In genomic region chr11:63985812-63986155, GRCh38 we compare ENCODE assay signal across 8 cellular contexts. TPM values are rescaled to one million over a fixed set of nuclear protein-coding genes. Genes with fewer than 3 reads are reported as not detected.
DNase-seq lines count a peak whose midpoint lies in the region; ATAC-seq and TF ChIP-seq lines count a peak whose summit lies in the region.

No MANE protein-coding gene starts in this region.

- no peak overlapping the region for H2BK120ac ChIP-seq in mesenchymal stem cell (ENCODE audit: low read depth, low read length)

- ATAC-seq in GM18520 (IDR thresholded peaks at IDR 0.05; ENCODE audit: unreplicated experiment) (peak; percentile 15), HG03439 (IDR thresholded peaks at IDR 0.05; ENCODE audit: unreplicated experiment) (peak; percentile 34), activated B cell treated with CpG ODN at 0.5 μM for 24 hours (ENCODE audit: low read depth) (peak; percentile 71)
- peak; percentile 88 for ATAC-seq in central memory CD8-positive, alpha-beta T cell (replicated peaks; ENCODE audit: extremely low read depth, poor library complexity, severe bottlenecking)

- H3K27me3 Mint-ChIP-seq in activated B cell treated with CpG ODN at 0.5 μM for 24 hours: no peaks in the 10 kb centered on the region
- H3K27me3 Mint-ChIP-seq in central memory CD8-positive, alpha-beta T cell: no peaks in the 10 kb centered on the region

- H3K9ac ChIP-seq in mesenchymal stem cell (ENCODE audit: low read length): peak overlapping the region; percentile 96

- WGBS in mesenchymal stem cell: 28% methylated on average over 15 of the region's 18 CpGs

- peak overlapping the region in 1 of 2 experiments; percentile 64 for H3K18ac ChIP-seq in mesenchymal stem cell (ENCODE audit: low read depth in 1 of 2, low read length in 2 of 2)

- H2BK5ac ChIP-seq in mesenchymal stem cell (ENCODE audit: low read depth, low read length, poor library complexity, severe bottlenecking): peak overlapping the region; percentile 51

- H3K14ac ChIP-seq in mesenchymal stem cell (ENCODE audit: low read length in 2 of 2): no peak overlapping the region

- intact Hi-C loops in activated B cell treated with CpG ODN at 0.5 μM for 24 hours (cut with micrococcal nuclease): loop anchor here (1.0 to 5.0 kb wide), 4 partner anchors 11 to 257 kb away; partner anchors contain the start of genes COX8A and FKBP2

- peak overlapping the region; percentile 95 for H3K4me3 Mint-ChIP-seq in activated B cell treated with CpG ODN at 0.5 μM for 24 hours
- H3K4me3 Mint-ChIP-seq in central memory CD8-positive, alpha-beta T cell: peak overlapping the region; percentile 99

- no peaks in the 10 kb centered on the region for H3K9me3 Mint-ChIP-seq in activated B cell treated with CpG ODN at 0.5 μM for 24 hours
- no peaks in the 10 kb centered on the region for H3K9me3 Mint-ChIP-seq in central memory CD8-positive, alpha-beta T cell

- H3K27ac Mint-ChIP-seq in activated B cell treated with CpG ODN at 0.5 μM for 24 hours: peak overlapping the region; percentile 98
- H3K27ac Mint-ChIP-seq in central memory CD8-positive, alpha-beta T cell (ENCODE audit: low read depth): peak overlapping the region; percentile 100

- peaks cover 23 to 30% of the 10 kb centered on the region in 2 experiments for H3K36me3 ChIP-seq in mesenchymal stem cell (ENCODE audit: control insufficient read depth in 1 of 2, insufficient read depth in 2 of 2, low read depth in 1 of 2, low read length in 2 of 2)

- H2AK5ac ChIP-seq in mesenchymal stem cell (ENCODE audit: low read length, severe bottlenecking): peak overlapping the region; percentile 35

- no peak for TF ChIP-seq CTCF in activated B cell treated with CpG ODN at 0.5 μM for 24 hours (IDR thresholded peaks at IDR 0.05)

- peak overlapping the region; percentile 70 to 84 for H3K4ac ChIP-seq in mesenchymal stem cell (ENCODE audit: low read depth in 1 of 2, low read length in 2 of 2)

- H3K4me3 ChIP-seq in mesenchymal stem cell (ENCODE audit: insufficient read depth in 1 of 2, low read depth in 1 of 2, low read length in 2 of 2): peak overlapping the region; percentile 95 to 97

- peak overlapping the region; percentile 73 for H3K27ac ChIP-seq in mesenchymal stem cell (ENCODE audit: low read length, poor library complexity, severe bottlenecking)

- peak overlapping the region; percentile 82 for H3K4me2 ChIP-seq in mesenchymal stem cell (ENCODE audit: low read length, poor library complexity, severe bottlenecking)

- peaks cover 40% of the 10 kb centered on the region for H3K79me1 ChIP-seq in mesenchymal stem cell (replicated peaks; ENCODE audit: low read length, poor library complexity, severe bottlenecking)

- H3K36me3 Mint-ChIP-seq in activated B cell treated with CpG ODN at 0.5 μM for 24 hours (ENCODE audit: low read depth): peaks cover 29% of the 10 kb centered on the region
- peaks cover 33% of the 10 kb centered on the region for H3K36me3 Mint-ChIP-seq in central memory CD8-positive, alpha-beta T cell (ENCODE audit: insufficient read depth)

- POLR2A ChIA-PET in activated B cell treated with CpG ODN at 0.5 μM for 24 hours (lab: Charles Lee): interaction anchor here (0.6 to 3.1 kb wide), 7 partner anchors 8 to 1348 kb away, joined by 3 to 17 read pairs (median 4); partner anchors contain the start of gene COX8A

- H3K23ac ChIP-seq in mesenchymal stem cell (ENCODE audit: low read length in 2 of 2): no peak overlapping the region

- peaks cover 43% of the 10 kb centered on the region for H3K4me1 Mint-ChIP-seq in activated B cell treated with CpG ODN at 0.5 μM for 24 hours
- peaks cover 29% of the 10 kb centered on the region for H3K4me1 Mint-ChIP-seq in central memory CD8-positive, alpha-beta T cell

- H3K27me3 ChIP-seq in mesenchymal stem cell (ENCODE audit: control insufficient read depth in 1 of 2, insufficient read depth in 1 of 2, low read length in 2 of 2): no peaks in the 10 kb centered on the region

- H3K9me3 ChIP-seq in mesenchymal stem cell (ENCODE audit: control insufficient read depth, low read length): no peaks in the 10 kb centered on the region

- peaks cover 33% of the 10 kb centered on the region for H3K4me1 ChIP-seq in mesenchymal stem cell (ENCODE audit: control insufficient read depth, insufficient read depth, low read depth, low read length)

- H4K91ac ChIP-seq in mesenchymal stem cell (ENCODE audit: low read length): no peak overlapping the region

- no peak overlapping the region for H2BK15ac ChIP-seq in mesenchymal stem cell (ENCODE audit: low read depth, poor library complexity, severe bottlenecking)

- peak overlapping the region; percentile 89 for H4K8ac ChIP-seq in mesenchymal stem cell (ENCODE audit: low read length)

- H2BK12ac ChIP-seq in mesenchymal stem cell (ENCODE audit: low read length in 2 of 2): no peak overlapping the region

- DNase-seq in activated B cell treated with CpG ODN at 0.5 μM for 24 hours (peak; percentile 56), mesenchymal stem cell (no peak), NCI-H2107 (lab: John Stamatoyannopoulos, UW) (no peak), NCI-H82 treated with DMSO at 0.1 percent for 48 hours (lab: John Stamatoyannopoulos, UW; ENCODE audit: unreplicated experiment) (no peak)
- peak; percentile 47 to 58 for DNase-seq in central memory CD8-positive, alpha-beta T cell (ENCODE audit: low spot score in 2 of 2)
- DNase-seq in stimulated activated CD8-positive, alpha-beta memory T cell treated with anti-CD3 and anti-CD28 coated beads, Interleukin-7, amount 100 ng/mL, for 24 hours (ENCODE audit: low read depth): peak; percentile 34

- CTCF ChIA-PET in activated B cell treated with CpG ODN at 0.5 μM for 24 hours (lab: Charles Lee): interaction anchor here (0.6 to 1.1 kb wide), 3 partner anchors 15 to 1288 kb away, joined by 3 to 6 read pairs (median 3); no protein-coding TSS in a partner anchor

- H2AFZ ChIP-seq in mesenchymal stem cell (ENCODE audit: low read depth, low read length): peak overlapping the region; percentile 79

RNA-seq across cellular contexts. Expression of gene OTUB1, which starts 0.5 kb away (rescaled TPM):
- 87.4 and 92.5 TPM in 2 replicates for total RNA-seq in activated B cell treated with CpG ODN at 0.5 μM for 24 hours
- 63.8 TPM for polyA plus RNA-seq in mesenchymal stem cell (2013, experiment 1 of 2)
- 61.4 TPM for polyA plus RNA-seq in mesenchymal stem cell (2013, experiment 2 of 2)

RNA-seq across cellular contexts. Expression of gene COX8A, which starts 11.4 kb away (rescaled TPM):
- total RNA-seq in activated B cell treated with CpG ODN at 0.5 μM for 24 hours: 182 and 217 TPM in 2 replicates
- 504 TPM for polyA plus RNA-seq in mesenchymal stem cell (2013, experiment 1 of 2)
- polyA plus RNA-seq in mesenchymal stem cell (2013, experiment 2 of 2): 497 TPM

RNA-seq across cellular contexts. Expression of gene NAA40, which starts 47.0 kb away (rescaled TPM):
- 28.0 and 28.6 TPM in 2 replicates for total RNA-seq in activated B cell treated with CpG ODN at 0.5 μM for 24 hours
- 12.1 TPM for polyA plus RNA-seq in mesenchymal stem cell (2013, experiment 1 of 2)
- polyA plus RNA-seq in mesenchymal stem cell (2013, experiment 2 of 2): 11.4 TPM

RNA-seq across cellular contexts. Expression of gene FLRT1, which starts 49.9 kb away (rescaled TPM):
- total RNA-seq in activated B cell treated with CpG ODN at 0.5 μM for 24 hours: not detected in 2 replicates
- polyA plus RNA-seq in mesenchymal stem cell (2013, experiment 1 of 2): 0.11 TPM
- polyA plus RNA-seq in mesenchymal stem cell (2013, experiment 2 of 2): 0.10 TPM

Comparison
In these comparisons a context has a peak if more than half of its experiments do, and no peak if none do; other contexts are left out.
1. ATAC-seq: peak in every context shown above with its lines; median percentile 88 in central memory CD8-positive, alpha-beta T cell; 71 in activated B cell treated with CpG ODN at 0.5 μM for 24 hours; 34 in HG03439; 15 in GM18520.
2. DNase-seq: peak in activated B cell treated with CpG ODN at 0.5 μM for 24 hours (single experiment), central memory CD8-positive, alpha-beta T cell (2 of 2) and stimulated activated CD8-positive, alpha-beta memory T cell treated with anti-CD3 and anti-CD28 coated beads, Interleukin-7, amount 100 ng/mL, for 24 hours (single experiment); none in mesenchymal stem cell (single experiment), NCI-H2107 (single experiment) and NCI-H82 treated with DMSO at 0.1 percent for 48 hours (single experiment).